ENCODE assay signal across 12 cellular contexts in the genomic region with DNA sequence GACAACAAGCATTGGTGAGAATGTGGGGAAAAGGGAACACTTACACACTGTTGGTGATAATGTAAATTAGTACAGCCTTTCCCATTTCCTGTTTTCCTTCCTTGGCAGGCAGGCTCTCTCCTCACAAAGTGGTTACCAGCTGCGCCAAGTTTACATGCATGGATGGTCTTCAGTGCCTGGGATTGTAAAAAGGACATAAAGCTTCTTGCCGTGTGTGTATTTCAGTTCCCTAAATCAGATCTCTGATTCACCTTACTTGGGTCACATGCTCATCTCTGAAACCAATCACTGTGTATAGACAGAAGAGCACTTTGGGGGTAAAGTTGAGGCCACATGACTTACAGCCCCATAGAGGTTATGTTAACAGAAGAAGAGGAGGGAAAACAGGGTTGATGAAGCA.
A peak's percentile ranks its signal among the peaks of the same experiment; 100 is the strongest.
DNase-seq lines count a peak whose midpoint lies in the region; ATAC-seq, FAIRE-seq and TF ChIP-seq lines count a peak whose summit lies in the region.
"Had no signal": no experiment of that assay in that cellular context is flagged by ENCODE, and none has a peak within 500 bp of the region (broad histone marks: within the 10 kb centered on the region; RNA-seq: fewer than 3 reads in every experiment).

No MANE protein-coding gene starts in this region.

- H3K36me3 ChIP-seq in iPS-20b (ENCODE audit: insufficient read depth, low read depth, low read length): no peaks in the 10 kb centered on the region
- H3K36me3 ChIP-seq: brain microvascular endothelial cell had no signal

- H3K4me1 ChIP-seq in iPS-20b (ENCODE audit: insufficient read depth, low read length): peaks cover 33% of the 10 kb centered on the region

- peak overlapping the region; percentile 14; the same call in 1 of the 2 replicates for H3K4me3 ChIP-seq in iPS-20b (ENCODE audit: low read length)
- H3K4me3 ChIP-seq: SK-N-MC had no signal

- POLR2A ChIA-PET in GM10248 (lab: Yijun Ruan, JAX): no interaction called here

- TF ChIP-seq POLR2A in GM12892 (IDR thresholded peaks at IDR 0.05; ENCODE audit: low read depth, low read length): no peak

- H3K27ac ChIP-seq in iPS-20b (ENCODE audit: low read length): no peak overlapping the region
- H3K27ac ChIP-seq: brain microvascular endothelial cell, SK-N-MC had no signal

- ATAC-seq in GM18870 (IDR thresholded peaks at IDR 0.05; ENCODE audit: unreplicated experiment) (peak; percentile 91), HG02885 (IDR thresholded peaks at IDR 0.05; ENCODE audit: poor library complexity, unreplicated experiment) (peak; percentile 88)
- ATAC-seq: activated CD8-positive, alpha-beta memory T cell treated with anti-CD3 and anti-CD28 coated beads, Interleukin-2, amount 10 ng/mL, durations not matched to agents 7 days and 5 days had no signal

- DNase-seq in NCI-H2029 treated with DMSO at 0.1 percent for 48 hours (lab: John Stamatoyannopoulos, UW) (peak; percentile 82), GM10248 (ENCODE audit: extremely low spot score) (no peak), kidney glomerular epithelial cell (lab: John Stamatoyannopoulos, UW) (no peak), GM12892 (ENCODE audit: insufficient read length) (no peak)
- DNase-seq in activated CD4-positive, alpha-beta T cell treated with anti-CD3 and anti-CD28 coated beads for 48 hours: no peak
- DNase-seq: activated CD8-positive, alpha-beta memory T cell treated with anti-CD3 and anti-CD28 coated beads, Interleukin-2, amount 10 ng/mL, durations not matched to agents 7 days and 5 days; brain microvascular endothelial cell; KG1 had no signal

- CTCF ChIA-PET in GM10248 (lab: Yijun Ruan, JAX): no interaction called here

- no peak for FAIRE-seq in GM12892 (lab: Jason Lieb, UNC)

- no peaks in the 10 kb centered on the region for H3K9me3 ChIP-seq in iPS-20b (ENCODE audit: insufficient read depth, low read depth, low read length)

- H3K27me3 ChIP-seq in iPS-20b (ENCODE audit: insufficient read depth, low read length): no peaks in the 10 kb centered on the region
- H3K27me3 ChIP-seq: brain microvascular endothelial cell had no signal

- no peak for TF ChIP-seq CTCF in GM10248 (IDR thresholded peaks at IDR 0.05; ENCODE audit: control extremely low read depth, extremely low read depth, low read depth, missing control alignments)

- peak overlapping the region; percentile 49; the same call in 1 of the 2 replicates for H3K9ac ChIP-seq in iPS-20b (ENCODE audit: low read depth, low read length)
